In the genomic region with DNA sequence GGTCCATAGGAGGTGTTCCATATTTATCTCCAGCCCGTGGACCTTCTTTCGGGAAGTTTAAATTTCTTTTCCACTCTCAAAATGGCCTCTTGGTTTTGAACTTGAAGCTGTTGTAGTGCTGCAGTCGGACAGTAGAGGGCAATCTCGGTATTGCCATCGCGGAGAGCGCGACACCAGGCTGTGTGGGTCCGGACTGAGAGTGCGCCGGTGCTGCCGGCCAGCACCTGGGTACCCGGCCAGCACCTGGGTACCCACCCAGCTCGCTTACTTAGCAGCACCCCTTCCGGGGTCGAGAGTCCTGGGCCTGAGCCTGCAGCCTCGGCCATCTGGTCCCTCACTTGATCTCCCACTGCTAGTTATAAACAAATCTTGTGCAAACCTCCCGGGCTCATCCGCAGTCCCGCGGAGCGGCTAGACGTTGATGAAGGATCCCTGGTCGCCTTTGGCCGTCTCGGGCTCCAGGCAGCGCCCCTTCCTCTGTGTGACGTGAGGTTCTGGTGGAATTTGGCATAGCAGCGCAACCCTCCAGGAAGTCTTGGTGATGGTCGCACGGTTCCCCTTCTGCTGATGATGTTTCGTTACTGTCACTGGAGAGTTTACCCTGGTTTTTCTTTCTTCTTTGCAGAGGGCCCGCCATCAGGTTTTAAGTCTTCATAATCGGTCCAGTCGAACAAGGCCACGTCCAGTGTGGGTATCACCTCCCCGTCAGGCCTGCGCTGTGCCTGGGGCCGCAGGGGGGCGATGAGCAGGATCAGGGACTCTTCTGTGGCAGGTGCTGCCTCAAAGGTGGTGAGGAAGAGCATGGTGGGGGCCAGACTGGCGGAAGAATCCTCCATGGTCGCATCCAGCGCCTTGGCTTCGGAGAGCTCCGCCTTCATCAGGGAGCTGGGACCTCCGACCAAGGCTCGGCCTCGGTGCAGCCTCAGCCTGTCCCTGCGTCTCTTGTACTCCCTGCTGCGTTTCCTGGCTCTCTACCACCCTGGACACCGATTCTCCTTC, we compare ENCODE assay signal across 8 cellular contexts. TPM values are rescaled to one million over a fixed set of nuclear protein-coding genes. Genes with fewer than 3 reads are reported as not detected.
DNase-seq lines count a peak whose midpoint lies in the region; ATAC-seq, FAIRE-seq and TF ChIP-seq lines count a peak whose summit lies in the region.

No MANE protein-coding gene starts in this region.

- H2AFZ ChIP-seq in K562 (ENCODE audit: low read depth, low read length) = peak overlapping the region; percentile 44

- in situ Hi-C loops in Panc1 (cut with HindIII; ENCODE audit: low pct_unique_long_range_greater_than_20kb, low sequenced_read_pairs) = no loop called here
- in situ Hi-C loops in K562 (cut with MboI) = no loop called here

- DNase-seq in A673 (ENCODE audit: low spot score) = peak; percentile 46
- no peak for DNase-seq in Panc1 (ENCODE audit: low read depth, low spot score)
- peak; percentile 22 to 52 (median 24) for DNase-seq in K562 (ENCODE audit: extremely low read depth in 1 of 4, low spot score in 3 of 4)
- peak in 1 of 3 donors; percentile 28 for DNase-seq in mucosa of descending colon
- no peak for DNase-seq in KG1 (lab: John Stamatoyannopoulos, UW)
- no peak for DNase-seq in superior temporal gyrus (ENCODE audit: extremely low spot score)

- intact Hi-C loops in A673 (cut with micrococcal nuclease; ENCODE audit: unreplicated experiment) (no loop called here), Panc1 (cut with micrococcal nuclease; ENCODE audit: unreplicated experiment) (no loop called here), K562 (cut with micrococcal nuclease) (loop anchor here (1.0 kb wide), 1 partner anchor 32 kb away; no protein-coding TSS in a partner anchor), mucosa of descending colon (cut with DNase I, micrococcal nuclease) (no loop called here)

- TF ChIP-seq POLR2A in K562 (conservative IDR thresholded peaks at IDR 0.05) = no peak

- no peaks in the 10 kb centered on the region for H4K20me1 ChIP-seq in K562 (replicated peaks; ENCODE audit: control insufficient read depth, insufficient read depth, low read length)

- CTCF ChIA-PET in A673 (lab: Charles Lee) = interaction anchor here (1.0 kb wide), 1 partner anchor 14 kb away, joined by 3 read pairs; no protein-coding TSS in a partner anchor
- CTCF ChIA-PET in Panc1 (lab: Charles Lee) = no interaction called here
- CTCF ChIA-PET in K562 (lab: Yijun Ruan, JAX; ENCODE audit: low intra/inter-chr PET ratio) = interaction anchor here (0.6 to 1.7 kb wide), 3 partner anchors 383 to 1336 kb away, joined by 3 to 10 read pairs (median 3); no protein-coding TSS in a partner anchor

- H3K4me3 ChIP-seq in A673 (ENCODE audit: low read depth, low read length, poor library complexity, severe bottlenecking) = no peak overlapping the region
- H3K4me3 ChIP-seq in Panc1 (ENCODE audit: low read depth in 2 of 2, low read length in 2 of 2) = no peak overlapping the region
- no peak overlapping the region for H3K4me3 ChIP-seq in K562
- H3K4me3 ChIP-seq in mucosa of descending colon = no peak overlapping the region

- H3K9ac ChIP-seq in K562 (ENCODE audit: insufficient read depth in 1 of 2, low read depth in 2 of 2, low read length in 2 of 2) = no peak overlapping the region

- TF ChIP-seq CTCF in A673 (conservative IDR thresholded peaks at IDR 0.05; ENCODE audit: low read depth, low read length) (peak; percentile 77), Panc1 (IDR thresholded peaks at IDR 0.05) (peak; percentile 75), K562 (IDR thresholded peaks at IDR 0.05 in 2 of 3, conservative IDR thresholded peaks at IDR 0.05 in 1 of 3; ENCODE audit: insufficient read depth in 2 of 3, low read depth in 1 of 3, low read length in 3 of 3) (peak; percentile 59 to 74 (median 59)), mucosa of descending colon (IDR thresholded peaks at IDR 0.05) (peak; percentile 18)

- H3K9me3 ChIP-seq in A673 (ENCODE audit: low read depth, low read length, poor library complexity, severe bottlenecking) = no peaks in the 10 kb centered on the region
- H3K9me3 ChIP-seq in Panc1 (ENCODE audit: control insufficient read depth, insufficient read depth, low read depth, low read length) = no peaks in the 10 kb centered on the region
- no peaks in the 10 kb centered on the region for H3K9me3 ChIP-seq in K562 (replicated peaks; ENCODE audit: control insufficient read depth, insufficient read depth, low read depth, low read length)
- H3K9me3 ChIP-seq in mucosa of descending colon = no peaks in the 10 kb centered on the region

- no peaks in the 10 kb centered on the region for H3K79me2 ChIP-seq in K562 (ENCODE audit: control insufficient read depth, insufficient read depth, low read length)

- POLR2A ChIA-PET in A673 (lab: Charles Lee; ENCODE audit: low non-redundant PET) = interaction anchor here (0.6 kb wide), 1 partner anchor 358 kb away, joined by 4 read pairs; no protein-coding TSS in a partner anchor
- POLR2A ChIA-PET in Panc1 (lab: Charles Lee) = no interaction called here
- POLR2A ChIA-PET in K562 (lab: Yijun Ruan, JAX) = no interaction called here

- H3K4me1 ChIP-seq in A673 (ENCODE audit: insufficient read depth, low read length, poor library complexity, severe bottlenecking) = no peaks in the 10 kb centered on the region
- H3K4me1 ChIP-seq in Panc1 (ENCODE audit: control insufficient read depth, insufficient read depth, low read length) = no peaks in the 10 kb centered on the region
- peaks cover 0 to 5% of the 10 kb centered on the region in 2 experiments; a peak in 2 of 5 replicates for H3K4me1 ChIP-seq in K562 (replicated peaks in 1 of 2; ENCODE audit: control insufficient read depth in 2 of 2, insufficient read depth in 2 of 2, low read length in 2 of 2)
- H3K4me1 ChIP-seq in mucosa of descending colon (ENCODE audit: low read depth) = no peaks in the 10 kb centered on the region

- 8% methylated on average over 25 of the region's 51 CpGs for WGBS in K562 (ENCODE audit: insufficient coverage, low coverage, missing lambda C conversion rate)

- H3K27ac ChIP-seq in A673 (ENCODE audit: low read depth, low read length, poor library complexity, severe bottlenecking) (no peak overlapping the region), Panc1 (ENCODE audit: low read length) (no peak overlapping the region), K562 (ENCODE audit: extremely low read depth, low read depth, low read length) (no peak overlapping the region)

- no TSS peak for BruUV-seq in A673 (replicated peaks; lab: Mats Ljungman, UMichigan)
- BruUV-seq in Panc1 (replicated peaks; lab: Mats Ljungman, UMichigan) = no TSS peak
- BruUV-seq in K562 (replicated peaks; lab: Mats Ljungman, UMichigan) = no TSS peak

- no peaks in the 10 kb centered on the region for H3K27me3 ChIP-seq in A673 (replicated peaks; ENCODE audit: insufficient read depth, low read depth, low read length, poor library complexity)
- H3K27me3 ChIP-seq in Panc1 (ENCODE audit: control insufficient read depth, insufficient read depth, low read length) = no peaks in the 10 kb centered on the region
- no peaks in the 10 kb centered on the region; a peak in 1 of 5 replicates for H3K27me3 ChIP-seq in K562 (ENCODE audit: control insufficient read depth in 2 of 2, insufficient read depth in 2 of 2, low read length in 2 of 2)

- ATAC-seq in GM19328 (IDR thresholded peaks at IDR 0.05; ENCODE audit: unreplicated experiment) (peak; percentile 81), Panc1 (no peak), K562 (peak; percentile 92), mucosa of descending colon (no peak), HG02973 (IDR thresholded peaks at IDR 0.05; ENCODE audit: unreplicated experiment) (no peak)

- H3K4me2 ChIP-seq in K562 (ENCODE audit: insufficient read depth, low read length) = peak overlapping the region; percentile 45

- peak in 1 of 2 experiments; percentile 47; a peak in 3 of 4 replicates for TF ChIP-seq RAD21 in K562 (CRISPR knock-in tag; conservative IDR thresholded peaks at IDR 0.05 in 1 of 2, IDR thresholded peaks at IDR 0.05 in 1 of 2)

- FAIRE-seq in K562 (lab: Jason Lieb, UNC) = peak; percentile 56

- TF ChIP-seq EP300 in K562 (IDR thresholded peaks at IDR 0.05; ENCODE audit: low read length) = no peak

- H3K36me3 ChIP-seq in A673 (ENCODE audit: insufficient read depth, low read length, poor library complexity, severe bottlenecking) (no peaks in the 10 kb centered on the region), Panc1 (ENCODE audit: control insufficient read depth, insufficient read depth, low read length) (no peaks in the 10 kb centered on the region), K562 (ENCODE audit: control insufficient read depth, insufficient read depth, low read length) (no peaks in the 10 kb centered on the region), mucosa of descending colon (ENCODE audit: low read depth) (no peaks in the 10 kb centered on the region)

- no peaks in the 10 kb centered on the region for H3K9me1 ChIP-seq in K562 (ENCODE audit: control insufficient read depth, insufficient read depth, low read length)

RNA-seq across cellular contexts. Expression of a gene that starts 17.8 kb away (rescaled TPM):
- total RNA-seq in A673 (2021) (not detected in 2 replicates), Panc1 (2021; ENCODE audit: unreplicated experiment) (not detected), K562 (2014; rRNA removed) (not detected in 2 replicates), K562 (2014; rRNA removed; fragmentation: Illumina TruSeq; extraction: Trizol) (not detected in 2 replicates), K562 (2015; rRNA removed; fragmentation: Illumina TruSeq; extraction: Trizol) (not detected in 2 replicates), K562 (2021) (not detected in 2 replicates), mucosa of descending colon (not detected)
- polyA plus RNA-seq in Panc1 (2012; ENCODE audit: insufficient read length) = not detected
- total RNA-seq in K562 (2011; cell fraction: chromatin; rRNA removed; ENCODE audit: low replicate concordance) = not detected in 2 replicates
- not detected in 2 replicates for total RNA-seq in K562 (2011; cell fraction: nucleolus; rRNA removed)
- not detected in 2 replicates for total RNA-seq in K562 (2011; cell fraction: nucleoplasm; rRNA removed)
- polyA plus RNA-seq in K562 (2011; rRNA removed) (not detected in 2 replicates), K562 (2014; fragmentation: Illumina TruSeq; extraction: Trizol) (0.07 TPM in 1 of 2 replicates, not detected in the other), K562 (2014; fragmentation: Nextera tagmentation; extraction: Ambion mirVana) (not detected), K562 (2014; rRNA removed) (not detected in 2 replicates)
- polyA plus RNA-seq in K562 (2011; cell fraction: cytosol; rRNA removed) = not detected in 2 replicates
- polyA plus RNA-seq in K562 (2011; cell fraction: nucleus; rRNA removed) = not detected in 2 replicates
- polyA plus RNA-seq in K562 (2012) = not detected in 2 replicates
- not detected in 2 replicates for polyA minus RNA-seq in K562 (2011; rRNA and poly(A)+ RNA removed)
- not detected in 2 replicates for polyA minus RNA-seq in K562 (2011; cell fraction: cytosol; rRNA and poly(A)+ RNA removed)
- polyA minus RNA-seq in K562 (2011; cell fraction: nucleus; rRNA and poly(A)+ RNA removed) = not detected in 2 replicates

RNA-seq across cellular contexts. Expression of a gene that starts 51.5 kb away (rescaled TPM):
- total RNA-seq in A673 (2021) (0.06 and 0.07 TPM in 2 replicates), Panc1 (2021; ENCODE audit: unreplicated experiment) (0.18 TPM), K562 (2014; rRNA removed) (not detected in 2 replicates), K562 (2014; rRNA removed; fragmentation: Illumina TruSeq; extraction: Trizol) (not detected in 2 replicates), K562 (2015; rRNA removed; fragmentation: Illumina TruSeq; extraction: Trizol) (not detected in 2 replicates), K562 (2021) (0.04 and 0.09 TPM in 2 replicates), mucosa of descending colon (under 1 TPM; 0.14 to 0.48 (median 0.41) TPM)
- polyA plus RNA-seq in Panc1 (2012; ENCODE audit: insufficient read length) = 0.04 TPM
- not detected in 2 replicates for total RNA-seq in K562 (2011; cell fraction: chromatin; rRNA removed; ENCODE audit: low replicate concordance)
- total RNA-seq in K562 (2011; cell fraction: nucleolus; rRNA removed) = not detected in 2 replicates
- not detected in 2 replicates for total RNA-seq in K562 (2011; cell fraction: nucleoplasm; rRNA removed)
- polyA plus RNA-seq in K562 (2011; rRNA removed) (not detected in 2 replicates), K562 (2014; fragmentation: Illumina TruSeq; extraction: Trizol) (not detected in 2 replicates), K562 (2014; fragmentation: Nextera tagmentation; extraction: Ambion mirVana) (not detected), K562 (2014; rRNA removed) (not detected in 2 replicates)
- polyA plus RNA-seq in K562 (2011; cell fraction: cytosol; rRNA removed) = not detected in 2 replicates
- not detected in 2 replicates for polyA plus RNA-seq in K562 (2011; cell fraction: nucleus; rRNA removed)
- not detected in 2 replicates for polyA plus RNA-seq in K562 (2012)
- not detected in 2 replicates for polyA minus RNA-seq in K562 (2011; rRNA and poly(A)+ RNA removed)
- not detected in 2 replicates for polyA minus RNA-seq in K562 (2011; cell fraction: cytosol; rRNA and poly(A)+ RNA removed)
- polyA minus RNA-seq in K562 (2011; cell fraction: nucleus; rRNA and poly(A)+ RNA removed) = not detected in 2 replicates

Comparison
In these comparisons a context has a peak if more than half of its experiments do, and no peak if none do; other contexts are left out.
1. DNase-seq: peak in A673 (single experiment) and K562 (4 of 4); none in Panc1 (single experiment), KG1 (single experiment) and superior temporal gyrus (single experiment).
2. CTCF ChIP-seq: peak in every context shown above with its lines; median percentile 77 in A673; 75 in Panc1; 59 in K562; 18 in mucosa of descending colon.
3. ATAC-seq: peak in GM19328 (single experiment) and K562 (single experiment); none in Panc1 (single experiment), mucosa of descending colon (single experiment) and HG02973 (single experiment).